In the genomic region with DNA sequence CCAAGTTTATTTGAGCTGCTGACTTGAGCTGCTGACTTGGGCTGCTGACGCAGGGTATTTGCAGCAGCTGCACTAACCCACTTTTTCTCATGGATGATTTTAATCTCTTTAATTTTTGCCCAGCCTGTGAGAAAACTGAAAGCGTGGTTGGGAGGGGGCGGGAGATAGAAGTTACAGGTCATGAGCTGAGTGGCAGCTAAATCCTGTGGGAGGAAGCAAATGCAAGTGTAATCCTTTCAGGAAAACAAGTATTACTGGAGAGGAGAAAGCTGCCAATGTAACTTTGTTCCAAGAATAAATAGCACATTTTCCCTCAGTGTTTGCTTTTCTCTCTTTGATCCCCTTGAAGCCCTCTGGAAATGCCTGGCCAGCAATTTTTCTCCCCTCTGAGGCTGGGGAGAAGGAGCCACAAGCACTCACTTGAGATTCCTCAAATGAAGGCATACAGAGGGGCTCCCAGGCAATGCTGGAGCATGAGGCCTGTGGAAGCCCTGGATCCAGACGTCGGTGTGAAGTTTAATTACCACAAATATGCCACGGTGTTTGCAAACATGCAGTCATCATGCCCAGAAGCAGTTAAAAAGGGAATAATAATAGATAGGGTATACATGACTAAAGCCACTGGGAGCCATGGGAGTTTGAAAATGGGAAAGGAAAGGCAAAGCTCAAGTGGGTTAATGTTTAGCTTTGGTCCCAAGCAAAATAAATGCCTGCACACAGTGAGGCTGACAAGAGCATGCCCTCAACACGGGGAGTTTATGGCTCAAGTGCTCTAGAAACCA, we compare ENCODE assay signal across 1 cellular context.
TF ChIP-seq lines count a peak whose summit lies in the region.

No MANE protein-coding gene starts in this region.

TF ChIP-seq in H1, 55 proteins besides CTCF, POLR2A, EP300 and RAD21:
- no peak for TF ChIP-seq NANOG (IDR thresholded peaks at IDR 0.05; ENCODE audit: insufficient read depth, low read depth, low read length, poor library complexity, severe bottlenecking)
- TF ChIP-seq CHD1 (IDR thresholded peaks at IDR 0.05; ENCODE audit: low read depth, low read length): no peak
- TF ChIP-seq SP4 (IDR thresholded peaks at IDR 0.05; ENCODE audit: low read length): no peak
- TF ChIP-seq CREB1 (IDR thresholded peaks at IDR 0.05): no peak
